In genomic region chr14:24848427-24848826, GRCh38 we compare ENCODE assay signal across 16 cellular contexts.
DNase-seq lines count a peak whose midpoint lies in the region; ATAC-seq and TF ChIP-seq lines count a peak whose summit lies in the region.
"Had no signal": no experiment of that assay in that cellular context is flagged by ENCODE, and none has a peak within 500 bp of the region (broad histone marks: within the 10 kb centered on the region; RNA-seq: fewer than 3 reads in every experiment).

No MANE protein-coding gene starts in this region.

- TF ChIP-seq CTCF in fibroblast of the aortic adventitia (IDR thresholded peaks at IDR 0.05; ENCODE audit: insufficient read depth, low read length) = no peak
- no peak for TF ChIP-seq CTCF in body of pancreas (IDR thresholded peaks at IDR 0.05)

- no peak overlapping the region for H3K4me3 ChIP-seq in fibroblast of the aortic adventitia (ENCODE audit: low read depth, low read length)
- no peak overlapping the region for H3K4me3 ChIP-seq in body of pancreas
- H3K4me3 ChIP-seq: GM12878, skin epidermis, uterus had no signal

- ATAC-seq in body of pancreas (no peak), HG03520 (IDR thresholded peaks at IDR 0.05; ENCODE audit: unreplicated experiment) (no peak)
- ATAC-seq: activated CD8-positive, alpha-beta T cell treated with anti-CD3 and anti-CD28 coated beads for 36 hours; effector memory CD8-positive, alpha-beta T cell; GM12878 had no signal

- 68 to 75% methylated on average over 3 of the region's 3 CpGs for WGBS in body of pancreas, 2 donors

- intact Hi-C loops in body of pancreas (cut with DNase I) = no loop called here

- H3K9me3 ChIP-seq in body of pancreas = no peaks in the 10 kb centered on the region
- H3K9me3 ChIP-seq: uterus had no signal

- peaks cover 21% of the 10 kb centered on the region for H3K4me1 ChIP-seq in body of pancreas
- H3K4me1 ChIP-seq: uterus had no signal

- TF ChIP-seq POLR2A in body of pancreas (IDR thresholded peaks at IDR 0.05) = no peak

- H3K27ac ChIP-seq in body of pancreas = no peak overlapping the region
- H3K27ac ChIP-seq: skin epidermis, uterus had no signal

- DNase-seq in HCEC 1CT (peak; percentile 81), amniotic epithelial cell (ENCODE audit: low read depth) (peak; percentile 77), fibroblast of the aortic adventitia (ENCODE audit: low read depth) (peak; percentile 43), stromal cell of bone marrow (ENCODE audit: low read depth) (peak; percentile 31), body of pancreas (no peak), NCI-H187 (lab: John Stamatoyannopoulos, UW) (no peak)
- DNase-seq: activated CD8-positive, alpha-beta T cell treated with anti-CD3 and anti-CD28 coated beads for 36 hours; effector memory CD8-positive, alpha-beta T cell; NCI-H2029; NCI-H524; OCI-M1; stimulated activated naive CD4-positive, alpha-beta T cell; uterus had no signal

- no peaks in the 10 kb centered on the region for H3K36me3 ChIP-seq in body of pancreas (replicated peaks in 1 of 2; ENCODE audit: insufficient read depth in 1 of 2, low read depth in 2 of 2)
- H3K36me3 ChIP-seq: uterus had no signal

- no peaks in the 10 kb centered on the region for H3K27me3 ChIP-seq in body of pancreas
- H3K27me3 ChIP-seq: uterus had no signal

Comparison
In these comparisons a context has a peak if more than half of its experiments do, and no peak if none do; other contexts are left out.
1. DNase-seq: peak in HCEC 1CT (single experiment), amniotic epithelial cell (single experiment), fibroblast of the aortic adventitia (single experiment) and stromal cell of bone marrow (single experiment); none in body of pancreas (0 of 4) and NCI-H187 (0 of 2).